17 cellular contexts compared by ENCODE assay signal in genomic region chr12:110222433-110222832, GRCh38.
"Had no signal": no experiment of that assay in that cellular context is flagged by ENCODE, and none has a peak within 500 bp of the region (broad histone marks: within the 10 kb centered on the region; RNA-seq: fewer than 3 reads in every experiment).

No MANE protein-coding gene starts in this region.

- H3K9me3 ChIP-seq: mucosa of descending colon had no signal

- ATAC-seq: esophagus mucosa; left colon; mucosa of descending colon; naive thymus-derived CD8-positive, alpha-beta T cell; T-cell had no signal

- DNase-seq: activated CD4-positive, alpha-beta T cell treated with anti-CD3 and anti-CD28 coated beads for 1 hour; activated CD4-positive, alpha-beta T cell treated with anti-CD3 and anti-CD28 coated beads, Interleukin-2, amount 50 U/mL, for 4 hours; activated naive CD4-positive, alpha-beta T cell; activated naive CD8-positive, alpha-beta T cell treated with anti-CD3 and anti-CD28 coated beads, Interleukin-2, amount 10 ng/mL, durations not matched to agents 7 days and 5 days; activated T-cell treated with anti-CD3 and anti-CD28 coated beads for 4 hours; foreskin fibroblast; left colon; mammary epithelial cell; mucosa of descending colon; naive thymus-derived CD8-positive, alpha-beta T cell; small intestine; stimulated activated CD4-positive, alpha-beta T cell treated with anti-CD3 and anti-CD28 coated beads, Interleukin-4, amount 100 ng/mL, for 4 hours; stimulated activated CD8-positive, alpha-beta memory T cell treated with anti-CD3 and anti-CD28 coated beads, Interleukin-4, amount 100 ng/mL, for 48 hours; stimulated activated naive CD4-positive, alpha-beta T cell treated with Interleukin-2 at 50 U/mL for 16 hours; substantia nigra; T-cell had no signal

- H3K4me3 ChIP-seq: mucosa of descending colon had no signal
